10 cellular contexts compared by ENCODE assay signal in the genomic region with DNA sequence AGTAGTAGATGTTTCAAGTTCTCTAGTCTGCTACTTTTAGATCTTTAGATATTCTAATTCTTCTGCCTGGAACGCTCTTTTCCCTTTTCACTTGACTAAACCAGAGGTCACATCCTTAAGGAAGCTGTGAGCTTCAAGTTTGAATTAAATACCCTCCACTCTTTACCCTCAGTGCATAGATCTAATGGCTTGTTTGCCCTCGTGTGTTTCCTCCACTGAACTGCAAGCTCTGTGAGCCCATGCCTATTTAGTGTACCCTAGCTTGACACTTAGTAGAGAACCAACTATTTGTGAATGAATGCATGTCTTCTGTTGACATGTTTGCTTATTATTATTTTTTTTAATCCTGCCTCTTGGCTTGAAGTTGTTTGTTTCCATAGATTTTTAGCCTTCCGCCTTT.
A peak's percentile ranks its signal among the peaks of the same experiment; 100 is the strongest.
DNase-seq lines count a peak whose midpoint lies in the region; ATAC-seq and TF ChIP-seq lines count a peak whose summit lies in the region.
"Had no signal": no experiment of that assay in that cellular context is flagged by ENCODE, and none has a peak within 500 bp of the region (broad histone marks: within the 10 kb centered on the region; RNA-seq: fewer than 3 reads in every experiment).

No MANE protein-coding gene starts in this region.

- WGBS in adrenal gland, 4 donors: 49 to 66% (median 62%) methylated on average over 3 of the region's 3 CpGs
- 71% methylated on average over 3 of the region's 3 CpGs for WGBS in mesenchymal stem cell

- no peak overlapping the region for H2BK15ac ChIP-seq in mesenchymal stem cell (ENCODE audit: low read depth, poor library complexity, severe bottlenecking)

- no peak overlapping the region for H4K8ac ChIP-seq in mesenchymal stem cell (ENCODE audit: low read length)

- no peak overlapping the region for H2BK12ac ChIP-seq in mesenchymal stem cell (ENCODE audit: low read length in 2 of 2)

- peak; percentile 57 for ATAC-seq in HG02973 (IDR thresholded peaks at IDR 0.05; ENCODE audit: unreplicated experiment)

- no peak overlapping the region for H2AK5ac ChIP-seq in mesenchymal stem cell (ENCODE audit: low read length, severe bottlenecking)

- H2AFZ ChIP-seq in mesenchymal stem cell (ENCODE audit: low read depth, low read length): no peak overlapping the region

- no peak for TF ChIP-seq POLR2A in adrenal gland (IDR thresholded peaks at IDR 0.05)

- no peak overlapping the region for H2BK5ac ChIP-seq in mesenchymal stem cell (ENCODE audit: low read depth, low read length, poor library complexity, severe bottlenecking)

- no peak overlapping the region for H3K4ac ChIP-seq in mesenchymal stem cell (ENCODE audit: low read depth in 1 of 2, low read length in 2 of 2)

- no peaks in the 10 kb centered on the region for H3K79me1 ChIP-seq in mesenchymal stem cell (replicated peaks; ENCODE audit: low read length, poor library complexity, severe bottlenecking)

- peak; percentile 29 for TF ChIP-seq CTCF in GM12873 (IDR thresholded peaks at IDR 0.05; ENCODE audit: insufficient read depth, low read depth, low read length, missing control alignments)
- peak in 4 of 6 experiments; percentile 6 to 27 (median 21) for TF ChIP-seq CTCF in adrenal gland (IDR thresholded peaks at IDR 0.05)

- H3K23ac ChIP-seq in mesenchymal stem cell (ENCODE audit: low read length in 2 of 2): no peak overlapping the region

- no peaks in the 10 kb centered on the region for H3K4me1 ChIP-seq in adrenal gland (replicated peaks in 1 of 2)
- no peaks in the 10 kb centered on the region for H3K4me1 ChIP-seq in mesenchymal stem cell (ENCODE audit: control insufficient read depth, insufficient read depth, low read depth, low read length)

- peaks cover 0 to 15% of the 10 kb centered on the region in 2 donors for H3K36me3 ChIP-seq in adrenal gland (replicated peaks in 1 of 2)
- peaks cover 0 to 20% of the 10 kb centered on the region in 2 experiments for H3K36me3 ChIP-seq in mesenchymal stem cell (ENCODE audit: control insufficient read depth in 1 of 2, insufficient read depth in 2 of 2, low read depth in 1 of 2, low read length in 2 of 2)

- H3K9me3 ChIP-seq in adrenal gland (replicated peaks in 1 of 3) (no peaks in the 10 kb centered on the region), mesenchymal stem cell (ENCODE audit: control insufficient read depth, low read length) (no peaks in the 10 kb centered on the region)

- H3K4me3 ChIP-seq in adrenal gland: no peak overlapping the region
- H3K4me3 ChIP-seq in mesenchymal stem cell (ENCODE audit: insufficient read depth in 1 of 2, low read depth in 1 of 2, low read length in 2 of 2): no peak overlapping the region

- H4K91ac ChIP-seq in mesenchymal stem cell (ENCODE audit: low read length): no peak overlapping the region

- H3K27ac ChIP-seq in adrenal gland: no peak overlapping the region
- H3K27ac ChIP-seq in mesenchymal stem cell (ENCODE audit: low read length, poor library complexity, severe bottlenecking): no peak overlapping the region

- no peak overlapping the region for H3K9ac ChIP-seq in mesenchymal stem cell (ENCODE audit: low read length)

- H3K18ac ChIP-seq in mesenchymal stem cell (ENCODE audit: low read depth in 1 of 2, low read length in 2 of 2): no peak overlapping the region

- H3K14ac ChIP-seq in mesenchymal stem cell (ENCODE audit: low read length in 2 of 2): no peak overlapping the region

- intact Hi-C loops in adrenal gland (cut with DNase I): no loop called here

- H2BK120ac ChIP-seq in mesenchymal stem cell (ENCODE audit: low read depth, low read length): no peak overlapping the region

- DNase-seq in adrenal gland: peak in 1 of 7 donors; percentile 9
- peak; percentile 45 for DNase-seq in mesenchymal stem cell
- no peak for DNase-seq in NK-92 (lab: John Stamatoyannopoulos, UW; ENCODE audit: unreplicated experiment)
- DNase-seq in GDM1 (lab: John Stamatoyannopoulos, UW): no peak
- no peak for DNase-seq in activated CD4-positive, alpha-beta T cell treated with anti-CD3 and anti-CD28 coated beads, Interleukin-2, amount 50 U/mL, for 4 hours
- no peak for DNase-seq in activated CD8-positive, alpha-beta memory T cell treated with anti-CD3 and anti-CD28 coated beads, Interleukin-2, amount 50 U/mL, for 4 hours
- DNase-seq: activated gamma-delta T cell treated with Interleukin-2 at 50 U/mL for 16 hours, midbrain had no signal

- H3K4me2 ChIP-seq in mesenchymal stem cell (ENCODE audit: low read length, poor library complexity, severe bottlenecking): no peak overlapping the region

- H3K27me3 ChIP-seq in adrenal gland (no peaks in the 10 kb centered on the region), mesenchymal stem cell (ENCODE audit: control insufficient read depth in 1 of 2, insufficient read depth in 1 of 2, low read length in 2 of 2) (no peaks in the 10 kb centered on the region)
